9 cellular contexts compared by ENCODE assay signal in genomic region chr15:33675246-33675645, GRCh38.
DNase-seq lines count a peak whose midpoint lies in the region; ATAC-seq, FAIRE-seq and TF ChIP-seq lines count a peak whose summit lies in the region.
"Had no signal": no experiment of that assay in that cellular context is flagged by ENCODE, and none has a peak within 500 bp of the region (broad histone marks: within the 10 kb centered on the region; RNA-seq: fewer than 3 reads in every experiment).

No MANE protein-coding gene starts in this region.

- H3K9me2 ChIP-seq in hepatocyte (replicated peaks; ENCODE audit: insufficient read depth), result no peaks in the 10 kb centered on the region

- CTCF ChIA-PET in Panc1 (lab: Charles Lee), result no interaction called here

- no peak overlapping the region for H2AFZ ChIP-seq in hepatocyte

- no peaks in the 10 kb centered on the region for H3K79me2 ChIP-seq in hepatocyte

- H3K36me3 ChIP-seq in Panc1 (ENCODE audit: control insufficient read depth, insufficient read depth, low read length), result no peaks in the 10 kb centered on the region
- no peaks in the 10 kb centered on the region for H3K36me3 ChIP-seq in hepatocyte (replicated peaks; ENCODE audit: insufficient read depth, low read depth)

- ATAC-seq in Panc1, result no peak
- ATAC-seq in GM21528 (IDR thresholded peaks at IDR 0.05; ENCODE audit: low FRiP score, unreplicated experiment), result no peak
- no peak for ATAC-seq in HG03342 (IDR thresholded peaks at IDR 0.05; ENCODE audit: unreplicated experiment)
- no peak for ATAC-seq in HG03175 (IDR thresholded peaks at IDR 0.05; ENCODE audit: unreplicated experiment)

- H3K4me3 ChIP-seq in Panc1 (ENCODE audit: low read depth in 2 of 2, low read length in 2 of 2) (no peak overlapping the region), hepatocyte (no peak overlapping the region), lower leg skin (ENCODE audit: low read depth, poor library complexity, severe bottlenecking) (no peak overlapping the region)

- no peak for FAIRE-seq in H54 (lab: Jason Lieb, UNC)

- in situ Hi-C loops in Panc1 (cut with HindIII; ENCODE audit: low pct_unique_long_range_greater_than_20kb, low sequenced_read_pairs), result no loop called here

- intact Hi-C loops in Panc1 (cut with micrococcal nuclease; ENCODE audit: unreplicated experiment), result no loop called here
- intact Hi-C loops in lower leg skin (cut with DNase I; ENCODE audit: low total_unique reads), result no loop called here

- no peak overlapping the region for H3K4me2 ChIP-seq in hepatocyte

- no peak overlapping the region for H3K27ac ChIP-seq in Panc1 (ENCODE audit: low read length)
- H3K27ac ChIP-seq in hepatocyte, result no peak overlapping the region

- 35% methylated on average over 4 of the region's 4 CpGs for WGBS in hepatocyte (ENCODE audit: low lambda C conversion rate, missing lambda C conversion rate)
- 40 to 42% methylated on average over 4 of the region's 4 CpGs for WGBS in lower leg skin, 2 donors

- no peaks in the 10 kb centered on the region for H4K20me1 ChIP-seq in hepatocyte (ENCODE audit: insufficient read depth, poor library complexity, severe bottlenecking)

- H3K4me1 ChIP-seq in Panc1 (ENCODE audit: control insufficient read depth, insufficient read depth, low read length) (no peaks in the 10 kb centered on the region), hepatocyte (ENCODE audit: insufficient read depth) (no peaks in the 10 kb centered on the region)

- peak; percentile 29 to 47 for DNase-seq in AML-193 (lab: John Stamatoyannopoulos, UW)
- DNase-seq in H54 (ENCODE audit: insufficient read length, low spot score), result peak; percentile 14
- peak; percentile 13 for DNase-seq in Panc1 (ENCODE audit: low read depth, low spot score)
- peak; percentile 25 for DNase-seq in hepatocyte (ENCODE audit: low spot score)
- no peak for DNase-seq in lower leg skin (ENCODE audit: low spot score in 2 of 2)
- DNase-seq: activated CD8-positive, alpha-beta memory T cell treated with anti-CD3 and anti-CD28 coated beads, Interleukin-2, amount 50 U/mL, for 48 hours had no signal

- peak; percentile 54; the same call in 1 of the 2 replicates for TF ChIP-seq CTCF in Panc1 (IDR thresholded peaks at IDR 0.05)
- TF ChIP-seq CTCF in hepatocyte (IDR thresholded peaks at IDR 0.05; ENCODE audit: poor library complexity), result peak; percentile 43
- no peak for TF ChIP-seq CTCF in lower leg skin (IDR thresholded peaks at IDR 0.05)

- POLR2A ChIA-PET in Panc1 (lab: Charles Lee), result no interaction called here

- H3K27me3 ChIP-seq in Panc1 (ENCODE audit: control insufficient read depth, insufficient read depth, low read length) (peaks cover 28% of the 10 kb centered on the region), hepatocyte (peaks cover 5% of the 10 kb centered on the region)

- TF ChIP-seq POLR2A in H54 (IDR thresholded peaks at IDR 0.05; ENCODE audit: low read depth, low read length) (no peak), lower leg skin (IDR thresholded peaks at IDR 0.05) (no peak)

- no peaks in the 10 kb centered on the region for H3K9me3 ChIP-seq in Panc1 (ENCODE audit: control insufficient read depth, insufficient read depth, low read depth, low read length)
- no peaks in the 10 kb centered on the region for H3K9me3 ChIP-seq in hepatocyte (ENCODE audit: low read depth)

- no TSS peak for BruUV-seq in Panc1 (replicated peaks; lab: Mats Ljungman, UMichigan)

Comparison
In these comparisons a context has a peak if more than half of its experiments do, and no peak if none do; other contexts are left out.
1. DNase-seq: peak in AML-193 (2 of 2), H54 (single experiment), Panc1 (single experiment) and hepatocyte (single experiment); none in lower leg skin (0 of 2).
2. CTCF ChIP-seq: peak in Panc1 (single experiment) and hepatocyte (single experiment); none in lower leg skin (0 of 3).